Comparison of ENCODE assay signal across 9 cellular contexts in genomic region chr11:66291706-66292542, GRCh38. TPM values are rescaled to one million over a fixed set of nuclear protein-coding genes. Genes with fewer than 3 reads are reported as not detected.
DNase-seq lines count a peak whose midpoint lies in the region; ATAC-seq, FAIRE-seq and TF ChIP-seq lines count a peak whose summit lies in the region.
"Had no signal": no experiment of that assay in that cellular context is flagged by ENCODE, and none has a peak within 500 bp of the region (broad histone marks: within the 10 kb centered on the region; RNA-seq: fewer than 3 reads in every experiment).

TMEM151A (plus strand) TSS chr11:66291894; CDS start chr11:66292014, 120 bp downstream.

- no peaks in the 10 kb centered on the region for H4K20me1 ChIP-seq in keratinocyte (ENCODE audit: control insufficient read depth, extremely low read depth, insufficient read depth, low read length)

- H3K27me3 ChIP-seq in keratinocyte (ENCODE audit: control insufficient read depth, extremely low read depth, insufficient read depth, low read length) (peaks cover 29% of the 10 kb centered on the region), thymus (ENCODE audit: control insufficient read depth, insufficient read depth) (peaks cover 43% of the 10 kb centered on the region)

- peaks cover 8% of the 10 kb centered on the region for H3K4me1 Mint-ChIP-seq in activated T-helper 17 cell treated with anti-CD3 and anti-CD28 coated beads, Interleukin-2, amount 50 U/mL, for 72 hours

- H3K79me2 ChIP-seq in keratinocyte (ENCODE audit: control insufficient read depth, insufficient read depth, low read length): peaks cover 18% of the 10 kb centered on the region

- no peak for TF ChIP-seq CTCF in keratinocyte (optimal IDR thresholded peaks at IDR 0.05 in 1 of 3, IDR thresholded peaks at IDR 0.05 in 1 of 3, conservative IDR thresholded peaks at IDR 0.05 in 1 of 3; ENCODE audit: extremely low read depth in 1 of 3, insufficient read depth in 2 of 3, low read length in 3 of 3)

- H3K4me3 ChIP-seq in keratinocyte (ENCODE audit: control insufficient read depth in 2 of 3, extremely low read depth in 1 of 3, insufficient read depth in 2 of 3, low read depth in 1 of 3, low read length in 3 of 3) (peak within 1 kb of the TSS; percentile 25 to 44 (median 43)), thymus (ENCODE audit: low read length) (peak within 1 kb of the TSS; percentile 48)

- H3K9me1 ChIP-seq in keratinocyte (ENCODE audit: control insufficient read depth, extremely low read depth, insufficient read depth, low read length): no peaks in the 10 kb centered on the region

- no peak for FAIRE-seq in keratinocyte (lab: Jason Lieb, UNC)

- no peak for ATAC-seq in activated T-helper 17 cell treated with anti-CD3 and anti-CD28 coated beads, Interleukin-2, amount 50 U/mL, for 72 hours (replicated peaks)
- ATAC-seq in HG02571 (IDR thresholded peaks at IDR 0.05; ENCODE audit: unreplicated experiment): no peak

- H3K4me1 ChIP-seq in keratinocyte (ENCODE audit: control insufficient read depth, extremely low read depth, insufficient read depth, low read length) (peaks cover 16% of the 10 kb centered on the region), thymus (ENCODE audit: control insufficient read depth, insufficient read depth, low read length) (peaks cover 22% of the 10 kb centered on the region)

- H3K27ac ChIP-seq in keratinocyte (ENCODE audit: control insufficient read depth, insufficient read depth, low read length) (no peak within 1 kb of the TSS), thymus (ENCODE audit: low read depth) (no peak within 1 kb of the TSS)

- H3K9ac ChIP-seq in keratinocyte (ENCODE audit: control insufficient read depth, extremely low read depth, insufficient read depth, low read length): no peak within 1 kb of the TSS

- H3K4me2 ChIP-seq in keratinocyte (ENCODE audit: control insufficient read depth, extremely low read depth, insufficient read depth, low read depth, low read length): peak within 1 kb of the TSS; percentile 60

- H3K27ac Mint-ChIP-seq in activated T-helper 17 cell treated with anti-CD3 and anti-CD28 coated beads, Interleukin-2, amount 50 U/mL, for 72 hours: peak within 1 kb of the TSS; percentile 96

- peaks cover 10% of the 10 kb centered on the region for H3K27me3 Mint-ChIP-seq in activated T-helper 17 cell treated with anti-CD3 and anti-CD28 coated beads, Interleukin-2, amount 50 U/mL, for 72 hours

- peak within 1 kb of the TSS; percentile 92 for H3K4me3 Mint-ChIP-seq in activated T-helper 17 cell treated with anti-CD3 and anti-CD28 coated beads, Interleukin-2, amount 50 U/mL, for 72 hours

- peak within 1 kb of the TSS; percentile 22 for H2AFZ ChIP-seq in keratinocyte (ENCODE audit: control insufficient read depth, low read length)

- H3K36me3 Mint-ChIP-seq in activated T-helper 17 cell treated with anti-CD3 and anti-CD28 coated beads, Interleukin-2, amount 50 U/mL, for 72 hours (ENCODE audit: low read depth): no peaks in the 10 kb centered on the region

- H3K9me3 Mint-ChIP-seq in activated T-helper 17 cell treated with anti-CD3 and anti-CD28 coated beads, Interleukin-2, amount 50 U/mL, for 72 hours: no peaks in the 10 kb centered on the region

- 3% methylated on average over 95 of the region's 95 CpGs for WGBS in thymus

- H3K9me3 ChIP-seq in keratinocyte (ENCODE audit: control insufficient read depth, low read depth, low read length): no peaks in the 10 kb centered on the region
- H3K9me3 ChIP-seq in thymus (ENCODE audit: control insufficient read depth): no peaks in the 10 kb centered on the region

- peak; percentile 79 for DNase-seq in activated effector memory CD4-positive, alpha-beta T cell treated with anti-CD3 and anti-CD28 coated beads, Interleukin-2, amount 50 U/mL, for 16 hours
- no peak for DNase-seq in activated effector memory CD4-positive, alpha-beta T cell treated with Interleukin-2 at 50 U/mL for 16 hours
- DNase-seq in keratinocyte (ENCODE audit: low read depth, low spot score) (no peak), GM19238 (ENCODE audit: insufficient read length, low spot score) (no peak), SKM-1 (lab: John Stamatoyannopoulos, UW; ENCODE audit: unreplicated experiment) (no peak)

- peaks cover 1 to 4% of the 10 kb centered on the region in 2 experiments for H3K36me3 ChIP-seq in keratinocyte (ENCODE audit: control insufficient read depth in 2 of 2, extremely low read depth in 1 of 2, insufficient read depth in 2 of 2, low read length in 2 of 2)
- peaks cover under 1% of the 10 kb centered on the region for H3K36me3 ChIP-seq in thymus (ENCODE audit: control insufficient read depth, insufficient read depth)

- dilution Hi-C loops in keratinocyte (cut with MboI; ENCODE audit: extremely low pct_ligation_motif_present, low sequenced_read_pairs): no loop called here

RNA-seq across cellular contexts. Expression of gene TMEM151A, which starts in this region (rescaled TPM):
- total RNA-seq in activated T-helper 17 cell treated with anti-CD3 and anti-CD28 coated beads, Interleukin-2, amount 50 U/mL, for 72 hours: not detected
- polyA plus RNA-seq in keratinocyte (0.05 to 0.18 TPM in 2 of 3 replicates, not detected in the other), thymus (0.02 TPM)
- polyA plus RNA-seq in keratinocyte (2011; ENCODE audit: low read depth): not detected
- 0.05 and 0.16 TPM in 2 replicates for polyA plus RNA-seq in keratinocyte (2011; cell fraction: cytosol; rRNA removed)
- polyA plus RNA-seq in keratinocyte (2011; cell fraction: nucleus; rRNA removed): 0.22 and 0.40 TPM in 2 replicates
- 0.08 TPM in 1 of 2 replicates, not detected in the other for polyA plus RNA-seq in keratinocyte (2012; ENCODE audit: low replicate concordance)
- polyA minus RNA-seq in keratinocyte: 0.23 TPM in 1 of 3 replicates, not detected in the others
- polyA minus RNA-seq in keratinocyte (2011; cell fraction: cytosol; rRNA and poly(A)+ RNA removed): not detected
- polyA minus RNA-seq in keratinocyte (2011; cell fraction: nucleus; rRNA and poly(A)+ RNA removed): 0.31 and 0.32 TPM in 2 replicates
- total RNA-seq: lung microvascular endothelial cell had no signal
